21 cellular contexts compared by ENCODE assay signal in genomic region chr6:90790058-90790457, GRCh38.
A peak's percentile ranks its signal among the peaks of the same experiment; 100 is the strongest.
DNase-seq lines count a peak whose midpoint lies in the region; ATAC-seq and TF ChIP-seq lines count a peak whose summit lies in the region.
"Had no signal": no experiment of that assay in that cellular context is flagged by ENCODE, and none has a peak within 500 bp of the region (broad histone marks: within the 10 kb centered on the region; RNA-seq: fewer than 3 reads in every experiment).

No MANE protein-coding gene starts in this region.

- H2AK5ac ChIP-seq in neuronal stem cell (ENCODE audit: low read depth, low read length): no peak overlapping the region

- no peak overlapping the region for H3K23ac ChIP-seq in neuronal stem cell (ENCODE audit: low read depth, low read length, poor library complexity)

- H3K4me3 ChIP-seq in fibroblast of lung (replicated peaks in 1 of 4; ENCODE audit: control extremely low read depth in 1 of 4, insufficient read depth in 1 of 4, low read depth in 3 of 4, low read length in 4 of 4): no peak overlapping the region
- H3K4me3 ChIP-seq in neuronal stem cell (ENCODE audit: low read length in 2 of 2): no peak overlapping the region
- H3K4me3 ChIP-seq: gastroesophageal sphincter, GM12878 had no signal

- no peaks in the 10 kb centered on the region for H3K9me3 ChIP-seq in fibroblast of lung (ENCODE audit: control insufficient read depth, insufficient read depth, low read depth, low read length)
- H3K9me3 ChIP-seq in neuronal stem cell (replicated peaks in 1 of 2; ENCODE audit: control insufficient read depth in 2 of 2, insufficient read depth in 1 of 2, low read depth in 1 of 2, low read length in 2 of 2): no peaks in the 10 kb centered on the region
- H3K9me3 ChIP-seq: gastroesophageal sphincter had no signal

- H4K8ac ChIP-seq in neuronal stem cell (ENCODE audit: low read depth, low read length): no peak overlapping the region

- no peak overlapping the region for H4K91ac ChIP-seq in neuronal stem cell (ENCODE audit: low read depth, low read length, poor library complexity)

- POLR2A ChIA-PET in T-cell (lab: Charles Lee): no interaction called here

- CTCF ChIA-PET in T-cell (lab: Charles Lee): no interaction called here

- no peak overlapping the region for H2BK15ac ChIP-seq in neuronal stem cell (ENCODE audit: low read length)

- H2AFZ ChIP-seq in fibroblast of lung (ENCODE audit: low read length) (peak overlapping the region; percentile 5), neuronal stem cell (ENCODE audit: low read length) (peak overlapping the region; percentile 26)

- H3K4me1 ChIP-seq in fibroblast of lung (ENCODE audit: control insufficient read depth, extremely low read depth, insufficient read depth, low read length) (no peaks in the 10 kb centered on the region), neuronal stem cell (ENCODE audit: control insufficient read depth in 2 of 2, insufficient read depth in 1 of 2, low read depth in 1 of 2, low read length in 2 of 2) (peaks cover 0 to 3% of the 10 kb centered on the region in 2 donors)
- H3K4me1 ChIP-seq: gastroesophageal sphincter had no signal

- DNase-seq in AG20443 (ENCODE audit: low spot score) (peak; percentile 26), LHCN-M2 (ENCODE audit: low read depth) (peak; percentile 12), fibroblast of lung (ENCODE audit: low read depth in 2 of 2) (no peak), neuronal stem cell (ENCODE audit: low spot score) (no peak), T-cell (no peak), NCI-H146 treated with DMSO at 0.1 percent for 48 hours (lab: John Stamatoyannopoulos, UW; ENCODE audit: unreplicated experiment) (no peak), RKO (ENCODE audit: low spot score) (no peak)
- DNase-seq: activated naive CD8-positive, alpha-beta T cell treated with anti-CD3 and anti-CD28 coated beads for 36 hours; cortex of kidney; DMS 273 treated with DMSO at 0.1 percent for 48 hours; GF-D8; NCI-H187 treated with DMSO at 0.1 percent for 48 hours; NCI-H2227 treated with DMSO at 0.1 percent for 48 hours; NCI-H774; Right ventricle myocardium superior had no signal

- H2BK12ac ChIP-seq in neuronal stem cell (ENCODE audit: low read length): no peak overlapping the region

- H2BK120ac ChIP-seq in neuronal stem cell (ENCODE audit: low read depth, low read length): no peak overlapping the region

- H3K36me3 ChIP-seq in fibroblast of lung (ENCODE audit: control insufficient read depth, insufficient read depth, low read length): no peaks in the 10 kb centered on the region
- no peaks in the 10 kb centered on the region for H3K36me3 ChIP-seq in neuronal stem cell (replicated peaks in 1 of 2; ENCODE audit: control insufficient read depth in 2 of 2, insufficient read depth in 2 of 2, low read length in 2 of 2)
- H3K36me3 ChIP-seq: gastroesophageal sphincter had no signal

- H3K36me3 Mint-ChIP-seq in T-cell: no peaks in the 10 kb centered on the region
- H3K36me3 Mint-ChIP-seq: activated naive CD8-positive, alpha-beta T cell treated with anti-CD3 and anti-CD28 coated beads for 36 hours had no signal

- no CpG with 5 or more reads among the region's 7 CpGs for WGBS in neuronal stem cell (ENCODE audit: extremely low coverage in 2 of 2, insufficient read length in 2 of 2, insufficient replicate concordance in 1 of 2), 2 donors

- H3K9ac ChIP-seq in fibroblast of lung (ENCODE audit: insufficient read depth, low read length) (no peak overlapping the region), neuronal stem cell (ENCODE audit: low read depth, low read length, poor library complexity) (no peak overlapping the region)
- H3K9ac ChIP-seq: KMS-11 had no signal

- no peak for TF ChIP-seq CTCF in fibroblast of lung (conservative IDR thresholded peaks at IDR 0.05 in 1 of 2, IDR thresholded peaks at IDR 0.05 in 1 of 2; ENCODE audit: low read depth in 1 of 2, low read length in 2 of 2)

- no peak overlapping the region for H3K18ac ChIP-seq in neuronal stem cell (ENCODE audit: low read length)

- H2BK5ac ChIP-seq in neuronal stem cell (ENCODE audit: low read length): no peak overlapping the region

- H3K9me3 Mint-ChIP-seq in T-cell: no peaks in the 10 kb centered on the region
- H3K9me3 Mint-ChIP-seq: activated naive CD8-positive, alpha-beta T cell treated with anti-CD3 and anti-CD28 coated beads for 36 hours; activated T-helper 1 cell treated with anti-CD3 and anti-CD28 coated beads, Interleukin-12 subunit alpha, Interleukin-12 subunit beta, Interleukin-2, Interleukin-4 antibody, amounts not matched to agents 30 ng/mL and 10 ng/mL and 1 ng/mL, durations not matched to agents 14 hours and 24 hours and 36 hours; neural crest cell had no signal

- no peak overlapping the region for H3K27ac Mint-ChIP-seq in T-cell
- H3K27ac Mint-ChIP-seq: activated naive CD8-positive, alpha-beta T cell treated with anti-CD3 and anti-CD28 coated beads for 36 hours; activated T-helper 1 cell treated with anti-CD3 and anti-CD28 coated beads, Interleukin-12 subunit alpha, Interleukin-12 subunit beta, Interleukin-2, Interleukin-4 antibody, amounts not matched to agents 30 ng/mL and 10 ng/mL and 1 ng/mL, durations not matched to agents 14 hours and 24 hours and 36 hours had no signal

- H3K79me1 ChIP-seq in neuronal stem cell (ENCODE audit: low read depth, low read length): no peaks in the 10 kb centered on the region

- no peak for ATAC-seq in HG02798 (IDR thresholded peaks at IDR 0.05; ENCODE audit: poor library complexity, unreplicated experiment)
- ATAC-seq in T-cell (replicated peaks in 1 of 4): no peak
- ATAC-seq: gastroesophageal sphincter, GM12878 had no signal

- no peaks in the 10 kb centered on the region for H4K20me1 ChIP-seq in fibroblast of lung (ENCODE audit: control insufficient read depth, extremely low read depth, insufficient read depth, low read length)

- no peak overlapping the region for H3K4me3 Mint-ChIP-seq in T-cell
- H3K4me3 Mint-ChIP-seq: activated naive CD8-positive, alpha-beta T cell treated with anti-CD3 and anti-CD28 coated beads for 36 hours; activated T-helper 1 cell treated with anti-CD3 and anti-CD28 coated beads, Interleukin-12 subunit alpha, Interleukin-12 subunit beta, Interleukin-2, Interleukin-4 antibody, amounts not matched to agents 30 ng/mL and 10 ng/mL and 1 ng/mL, durations not matched to agents 14 hours and 24 hours and 36 hours; neural crest cell had no signal

- no peak overlapping the region for H3K27ac ChIP-seq in fibroblast of lung (ENCODE audit: insufficient read depth, low read length)
- H3K27ac ChIP-seq in neuronal stem cell (replicated peaks; ENCODE audit: low read length): no peak overlapping the region
- H3K27ac ChIP-seq: gastroesophageal sphincter, KMS-11 had no signal

- no peak overlapping the region for H3K4ac ChIP-seq in neuronal stem cell (ENCODE audit: low read length)

- H3K27me3 ChIP-seq in fibroblast of lung (ENCODE audit: control insufficient read depth, insufficient read depth, low read length) (no peaks in the 10 kb centered on the region), neuronal stem cell (ENCODE audit: control insufficient read depth in 3 of 3, insufficient read depth in 3 of 3, low read depth in 1 of 3, low read length in 3 of 3) (no peaks in the 10 kb centered on the region)
- H3K27me3 ChIP-seq: gastroesophageal sphincter had no signal

- H3K4me2 ChIP-seq in fibroblast of lung (ENCODE audit: extremely low read depth, insufficient read depth, low read length) (no peak overlapping the region), neuronal stem cell (ENCODE audit: insufficient read depth, low read length, poor library complexity, severe bottlenecking) (no peak overlapping the region)
- H3K4me2 ChIP-seq: KMS-11 had no signal

- H3K4me1 Mint-ChIP-seq in T-cell: no peaks in the 10 kb centered on the region
- H3K4me1 Mint-ChIP-seq: activated naive CD8-positive, alpha-beta T cell treated with anti-CD3 and anti-CD28 coated beads for 36 hours; neural crest cell had no signal

- H3K14ac ChIP-seq in neuronal stem cell (ENCODE audit: low read length): no peak overlapping the region

- H3K79me2 ChIP-seq in fibroblast of lung (ENCODE audit: control insufficient read depth, insufficient read depth, low read length): no peaks in the 10 kb centered on the region

- H3K27me3 Mint-ChIP-seq in T-cell: peaks cover 0 to 6% of the 10 kb centered on the region in 2 donors

Comparison
In these comparisons a context has a peak if more than half of its experiments do, and no peak if none do; other contexts are left out.
1. DNase-seq: peak in AG20443 (single experiment) and LHCN-M2 (single experiment); none in fibroblast of lung (0 of 2), neuronal stem cell (single experiment), T-cell (0 of 34), NCI-H146 treated with DMSO at 0.1 percent for 48 hours (single experiment) and RKO (single experiment).